12 cellular contexts compared by ENCODE assay signal in the genomic region with DNA sequence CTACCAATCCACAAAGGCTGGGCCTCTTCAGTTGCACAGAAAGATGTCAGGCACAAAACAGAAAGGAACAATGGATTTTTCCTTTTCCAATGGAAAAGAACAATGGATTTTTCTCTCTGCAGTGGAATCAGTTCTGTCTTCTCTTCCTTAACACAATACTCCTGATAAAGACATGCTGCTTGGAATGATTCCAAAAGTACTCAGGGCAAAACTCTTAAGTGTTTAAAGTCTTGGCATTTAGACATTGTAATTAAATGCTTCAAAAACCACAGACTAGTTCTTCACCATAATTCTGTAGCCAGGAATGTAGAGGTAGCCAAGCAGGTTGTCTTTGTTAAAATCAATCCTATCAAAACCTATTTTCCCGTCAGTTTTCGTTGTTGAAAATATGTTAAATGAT. TPM values are rescaled to one million over a fixed set of nuclear protein-coding genes. Genes with fewer than 3 reads are reported as not detected.
DNase-seq lines count a peak whose midpoint lies in the region; ATAC-seq and TF ChIP-seq lines count a peak whose summit lies in the region.
"Had no signal": no experiment of that assay in that cellular context is flagged by ENCODE, and none has a peak within 500 bp of the region (broad histone marks: within the 10 kb centered on the region; RNA-seq: fewer than 3 reads in every experiment).

No MANE protein-coding gene starts in this region.

- H3K36me3 ChIP-seq in smooth muscle cell (ENCODE audit: low read depth): no peaks in the 10 kb centered on the region
- H3K36me3 ChIP-seq in MG63: peaks cover 8% of the 10 kb centered on the region
- H3K36me3 ChIP-seq: thoracic aorta had no signal

- peak overlapping the region; percentile 42 for H3K4me2 ChIP-seq in smooth muscle cell

- no peak for ATAC-seq in HG02763 (IDR thresholded peaks at IDR 0.05; ENCODE audit: unreplicated experiment)

- H4K20me1 ChIP-seq in smooth muscle cell (ENCODE audit: low read depth): peaks cover 14% of the 10 kb centered on the region

- H3F3A ChIP-seq in smooth muscle cell (ENCODE audit: low read depth): no peaks in the 10 kb centered on the region

- no peaks in the 10 kb centered on the region for H3K27me3 ChIP-seq in smooth muscle cell (ENCODE audit: low read depth)
- H3K27me3 ChIP-seq in MG63: no peaks in the 10 kb centered on the region

- H3K79me2 ChIP-seq in smooth muscle cell (ENCODE audit: low read depth): peaks cover 40% of the 10 kb centered on the region

- DNase-seq in NCI-H2196 (lab: John Stamatoyannopoulos, UW; ENCODE audit: unreplicated experiment) (peak; percentile 49), NCI-H2196 treated with DMSO at 0.1 percent for 48 hours (lab: John Stamatoyannopoulos, UW; ENCODE audit: unreplicated experiment) (no peak), SK-MEL-5 (ENCODE audit: low read depth, low spot score) (peak; percentile 7), foreskin fibroblast (peak; percentile 25 to 52), smooth muscle cell (lab: John Stamatoyannopoulos, UW; ENCODE audit: unreplicated experiment) (no peak), MG63 (no peak), nucleus accumbens (lab: John Stamatoyannopoulos, UW) (no peak)
- DNase-seq: natural killer cell, NCI-H1930, SW 1271 had no signal

- H3K4me1 ChIP-seq in smooth muscle cell (ENCODE audit: low read depth): peaks cover 19% of the 10 kb centered on the region

- in situ Hi-C loops in SK-MEL-5 (cut with HindIII; ENCODE audit: low pct_unique_long_range_greater_than_20kb, low sequenced_read_pairs): no loop called here

- WGBS in smooth muscle cell (ENCODE audit: low lambda C conversion rate): 63% methylated on average over 2 of the region's 2 CpGs

- no peak for TF ChIP-seq CTCF in foreskin fibroblast (IDR thresholded peaks at IDR 0.05; ENCODE audit: low read depth, low read length)
- TF ChIP-seq CTCF in smooth muscle cell (IDR thresholded peaks at IDR 0.05; ENCODE audit: borderline replicate concordance, insufficient read depth, poor library complexity, severe bottlenecking): no peak

- H3K9me3 ChIP-seq in smooth muscle cell (replicated peaks; ENCODE audit: low read depth) (no peaks in the 10 kb centered on the region), MG63 (no peaks in the 10 kb centered on the region)
- H3K9me3 ChIP-seq: thoracic aorta had no signal

- H3K9ac ChIP-seq in smooth muscle cell (ENCODE audit: low read depth): no peak overlapping the region

- H2AFZ ChIP-seq in smooth muscle cell (ENCODE audit: low read depth): no peak overlapping the region

- H3K27ac ChIP-seq in smooth muscle cell (ENCODE audit: low read depth): peak overlapping the region; percentile 53

- no peak overlapping the region for H3K4me3 ChIP-seq in foreskin fibroblast (ENCODE audit: low read depth in 1 of 2, low read length in 2 of 2)
- no peak overlapping the region for H3K4me3 ChIP-seq in smooth muscle cell
- no peak overlapping the region for H3K4me3 ChIP-seq in MG63
- H3K4me3 ChIP-seq: thoracic aorta had no signal

RNA-seq across cellular contexts. Expression of gene FLACC1, which starts 46.8 kb away (rescaled TPM):
- 0.85 and 2.4 TPM in 2 replicates for total RNA-seq in SK-MEL-5 (2014; rRNA removed; shearing (Covaris generic))
- 0.19 and 0.91 TPM in 2 replicates for polyA plus RNA-seq in SK-MEL-5 (2015; cell fraction: cytosol; rRNA removed)
- 8.8 and 15.4 TPM in 2 replicates for polyA plus RNA-seq in SK-MEL-5 (2015; cell fraction: nucleus; rRNA removed)
- total RNA-seq in smooth muscle cell: 0.76 and 0.94 TPM in 2 replicates
- polyA plus RNA-seq in smooth muscle cell: 0.95 TPM in 1 of 2 replicates, not detected in the other
- 0.26 TPM in 1 of 2 replicates, not detected in the other for total RNA-seq in MG63 (2014; rRNA removed; shearing (Covaris generic); ENCODE audit: low replicate concordance)

RNA-seq across cellular contexts. Expression of gene TRAK2, which starts 47.4 kb away (rescaled TPM):
- 53.7 and 59.1 TPM in 2 replicates for total RNA-seq in SK-MEL-5 (2014; rRNA removed; shearing (Covaris generic))
- 37.1 and 52.3 TPM in 2 replicates for polyA plus RNA-seq in SK-MEL-5 (2015; cell fraction: cytosol; rRNA removed)
- polyA plus RNA-seq in SK-MEL-5 (2015; cell fraction: nucleus; rRNA removed): 70.4 and 74.0 TPM in 2 replicates
- 15.7 and 18.9 TPM in 2 replicates for total RNA-seq in smooth muscle cell
- polyA plus RNA-seq in smooth muscle cell: 6.3 and 6.6 TPM in 2 replicates
- 6.1 and 6.5 TPM in 2 replicates for total RNA-seq in MG63 (2014; rRNA removed; shearing (Covaris generic); ENCODE audit: low replicate concordance)

RNA-seq across cellular contexts. Expression of gene STRADB, which starts 47.6 kb away (rescaled TPM):
- 52.9 and 64.2 TPM in 2 replicates for total RNA-seq in SK-MEL-5 (2014; rRNA removed; shearing (Covaris generic))
- polyA plus RNA-seq in SK-MEL-5 (2015; cell fraction: cytosol; rRNA removed): 28.4 and 52.4 TPM in 2 replicates
- 45.1 and 52.4 TPM in 2 replicates for polyA plus RNA-seq in SK-MEL-5 (2015; cell fraction: nucleus; rRNA removed)
- 19.4 and 20.5 TPM in 2 replicates for total RNA-seq in smooth muscle cell
- polyA plus RNA-seq in smooth muscle cell: 15.8 and 18.8 TPM in 2 replicates
- total RNA-seq in MG63 (2014; rRNA removed; shearing (Covaris generic); ENCODE audit: low replicate concordance): 40.5 and 76.4 TPM in 2 replicates

Comparison
In these comparisons a context has a peak if more than half of its experiments do, and no peak if none do; other contexts are left out.
1. DNase-seq: peak in NCI-H2196 (single experiment), SK-MEL-5 (single experiment) and foreskin fibroblast (2 of 2); none in NCI-H2196 treated with DMSO at 0.1 percent for 48 hours (single experiment), smooth muscle cell (single experiment), MG63 (single experiment) and nucleus accumbens (0 of 56).